ENCODE assay signal across 22 cellular contexts in the genomic region with DNA sequence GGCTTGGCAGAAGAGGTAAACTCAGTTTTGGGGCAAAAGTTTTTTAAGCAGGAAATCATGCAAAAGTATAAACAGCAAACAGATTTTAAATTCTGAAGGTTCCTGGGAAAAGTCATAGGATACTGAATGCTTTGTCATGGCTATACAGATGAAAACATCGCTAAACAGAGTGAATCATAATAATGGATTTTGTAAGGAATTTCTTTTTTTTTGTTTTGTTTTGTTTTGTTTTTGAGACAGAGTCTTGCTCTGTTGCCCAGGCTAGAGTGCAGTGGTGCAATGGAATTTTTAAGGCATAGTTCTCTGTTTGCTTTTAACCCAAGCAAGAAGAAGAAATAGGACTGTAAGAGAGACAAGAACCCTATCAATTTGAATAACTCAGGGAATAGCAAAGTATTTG.
"Had no signal": no experiment of that assay in that cellular context is flagged by ENCODE, and none has a peak within 500 bp of the region (broad histone marks: within the 10 kb centered on the region; RNA-seq: fewer than 3 reads in every experiment).

No MANE protein-coding gene starts in this region.

- H3K27ac ChIP-seq: colonic mucosa, esophagus squamous epithelium, foreskin keratinocyte, gastroesophageal sphincter, heart left ventricle, neural progenitor cell, parathyroid adenoma, right atrium auricular region, sigmoid colon, stomach, thyroid gland, vagina had no signal

- DNase-seq: colonic mucosa; effector memory CD4-positive, alpha-beta T cell; erythroblast; esophagus squamous epithelium; foreskin keratinocyte; heart left ventricle; hippocampal formation; left ventricle myocardium superior; naive thymus-derived CD4-positive, alpha-beta T cell; sigmoid colon; stimulated activated CD4-positive, alpha-beta T cell treated with anti-CD3 and anti-CD28 coated beads, Interleukin-2, amount 100 ng/mL, for 24 hours; stimulated activated CD4-positive, alpha-beta T cell treated with anti-CD3 and anti-CD28 coated beads, Interleukin-4, amount 100 ng/mL, for 24 hours; stimulated activated naive CD4-positive, alpha-beta T cell treated with Interleukin-2 at 50 U/mL for 16 hours; stomach; thyroid gland had no signal

- H3K4me3 ChIP-seq: colonic mucosa, esophagus squamous epithelium, gastroesophageal sphincter, heart left ventricle, lung, neural progenitor cell, right atrium auricular region, sigmoid colon, stomach, thyroid gland, vagina had no signal

- ATAC-seq: foreskin keratinocyte; gastroesophageal sphincter; heart left ventricle; left ventricle myocardium superior; naive thymus-derived CD4-positive, alpha-beta T cell; stimulated activated effector memory CD8-positive, alpha-beta T cell treated with anti-CD3 and anti-CD28 coated beads, Interleukin-12 subunit alpha, Interleukin-12 subunit beta, amount 100 ng/mL, for 72 hours had no signal
